17 cellular contexts compared by ENCODE assay signal in genomic region chr21:43927591-43928229, GRCh38.
"Had no signal": no experiment of that assay in that cellular context is flagged by ENCODE, and none has a peak within 500 bp of the region (broad histone marks: within the 10 kb centered on the region; RNA-seq: fewer than 3 reads in every experiment).

No MANE protein-coding gene starts in this region.

- H3K4me3 Mint-ChIP-seq: activated CD8-positive, alpha-beta T cell treated with anti-CD3 and anti-CD28 coated beads, Interleukin-2, amount 10 ng/mL, durations not matched to agents 7 days and 5 days; activated naive CD8-positive, alpha-beta T cell treated with anti-CD3 and anti-CD28 coated beads, Interleukin-2, amount 10 ng/mL, durations not matched to agents 7 days and 5 days; stimulated activated memory B cell treated with anti-CD40 and anti-IgM and Interleukin-4, amounts not matched to agents 10 μg/mL and 1 μg/mL and 100 μg/mL, for 72 hours; T-helper 1 cell treated with Interleukin-12 subunit alpha and Interleukin-12 subunit beta and Interleukin-4 antibody, amounts not matched to agents 30 μg/mL and 1 μg/mL, for 36 hours; WTC11 had no signal

- H3K4me3 ChIP-seq: hepatocyte, transverse colon had no signal

- H3K36me3 Mint-ChIP-seq: activated naive CD8-positive, alpha-beta T cell treated with anti-CD3 and anti-CD28 coated beads, Interleukin-2, amount 10 ng/mL, durations not matched to agents 7 days and 5 days; WTC11 had no signal

- H3K4me2 ChIP-seq: hepatocyte had no signal

- H3K9me3 ChIP-seq: transverse colon had no signal

- H3K9me3 Mint-ChIP-seq: activated naive CD8-positive, alpha-beta T cell treated with anti-CD3 and anti-CD28 coated beads, Interleukin-2, amount 10 ng/mL, durations not matched to agents 7 days and 5 days; naive thymus-derived CD8-positive, alpha-beta T cell; T-helper 1 cell treated with Interleukin-12 subunit alpha and Interleukin-12 subunit beta and Interleukin-4 antibody, amounts not matched to agents 30 μg/mL and 1 μg/mL, for 36 hours; WTC11 had no signal

- H3K27me3 Mint-ChIP-seq: activated naive CD8-positive, alpha-beta T cell treated with anti-CD3 and anti-CD28 coated beads, Interleukin-2, amount 10 ng/mL, durations not matched to agents 7 days and 5 days; naive thymus-derived CD8-positive, alpha-beta T cell; stimulated activated memory B cell treated with anti-CD40 and anti-IgM and Interleukin-4, amounts not matched to agents 10 μg/mL and 1 μg/mL and 100 μg/mL, for 72 hours had no signal

- H2AFZ ChIP-seq: hepatocyte had no signal

- H3K36me3 ChIP-seq: transverse colon had no signal

- DNase-seq: activated CD4-positive, alpha-beta T cell treated with anti-CD3 and anti-CD28 coated beads for 4 hours; activated CD8-positive, alpha-beta memory T cell treated with anti-CD3 and anti-CD28 coated beads, Interleukin-2, amount 50 U/mL, for 4 hours; activated CD8-positive, alpha-beta T cell treated with anti-CD3 and anti-CD28 coated beads, Interleukin-2, amount 10 ng/mL, durations not matched to agents 7 days and 5 days; activated naive CD4-positive, alpha-beta T cell; activated naive CD8-positive, alpha-beta T cell treated with anti-CD3 and anti-CD28 coated beads, Interleukin-2, amount 10 ng/mL, durations not matched to agents 7 days and 5 days; brain microvascular endothelial cell; cortex of kidney; effector CD4-positive, alpha-beta T cell; islet precursor cell; mesenchymal stem cell; naive thymus-derived CD8-positive, alpha-beta T cell; stimulated activated CD4-positive, alpha-beta T cell treated with anti-CD3 and anti-CD28 coated beads, Interleukin-2, amount 100 ng/mL, for 48 hours; transverse colon had no signal

- H3K27ac Mint-ChIP-seq: activated CD8-positive, alpha-beta T cell treated with anti-CD3 and anti-CD28 coated beads, Interleukin-2, amount 10 ng/mL, durations not matched to agents 7 days and 5 days; activated naive CD8-positive, alpha-beta T cell treated with anti-CD3 and anti-CD28 coated beads, Interleukin-2, amount 10 ng/mL, durations not matched to agents 7 days and 5 days; stimulated activated memory B cell treated with anti-CD40 and anti-IgM and Interleukin-4, amounts not matched to agents 10 μg/mL and 1 μg/mL and 100 μg/mL, for 72 hours; T-helper 1 cell treated with Interleukin-12 subunit alpha and Interleukin-12 subunit beta and Interleukin-4 antibody, amounts not matched to agents 30 μg/mL and 1 μg/mL, for 36 hours had no signal

- H3K27me3 ChIP-seq: brain microvascular endothelial cell, hepatocyte, transverse colon had no signal

- H3K27ac ChIP-seq: brain microvascular endothelial cell, hepatocyte, transverse colon had no signal
